ENCODE assay signal across 20 cellular contexts in the genomic region with DNA sequence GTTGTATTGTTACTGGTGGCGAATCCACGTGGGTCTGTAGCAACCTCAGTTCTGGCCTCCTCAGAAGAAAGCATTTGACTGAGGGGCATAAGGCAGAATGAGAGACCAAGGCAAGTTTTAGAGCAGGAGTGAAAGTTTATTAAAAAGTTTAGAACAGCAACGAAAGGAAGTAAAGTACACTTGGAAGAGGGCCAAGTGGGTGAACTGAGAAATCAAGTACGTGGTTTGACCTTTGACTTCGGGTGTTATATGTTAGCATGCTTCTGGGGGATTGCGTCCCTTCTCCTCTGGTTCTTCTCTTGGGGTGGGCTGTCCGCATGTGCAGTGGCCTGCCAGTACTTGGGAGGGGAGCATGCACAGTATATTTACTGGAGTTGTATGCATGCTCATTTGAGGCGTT.
DNase-seq lines count a peak whose midpoint lies in the region; ATAC-seq and TF ChIP-seq lines count a peak whose summit lies in the region.
"Had no signal": no experiment of that assay in that cellular context is flagged by ENCODE, and none has a peak within 500 bp of the region (broad histone marks: within the 10 kb centered on the region; RNA-seq: fewer than 3 reads in every experiment).

No MANE protein-coding gene starts in this region.

- H3K4me1 Mint-ChIP-seq in CD8-positive, alpha-beta T cell (ENCODE audit: low read depth) = peaks cover 61% of the 10 kb centered on the region
- peaks cover 41% of the 10 kb centered on the region for H3K4me1 Mint-ChIP-seq in WTC11
- peaks cover 41 to 79% (median 56%) of the 10 kb centered on the region in 7 donors for H3K4me1 Mint-ChIP-seq in naive thymus-derived CD4-positive, alpha-beta T cell

- no peak for TF ChIP-seq CTCF in CD8-positive, alpha-beta T cell (IDR thresholded peaks at IDR 0.05)
- TF ChIP-seq CTCF in WTC11 (IDR thresholded peaks at IDR 0.05) = no peak

- H3K36me3 Mint-ChIP-seq in CD8-positive, alpha-beta T cell = no peaks in the 10 kb centered on the region
- peaks cover 11% of the 10 kb centered on the region for H3K36me3 Mint-ChIP-seq in WTC11
- H3K36me3 Mint-ChIP-seq in naive thymus-derived CD4-positive, alpha-beta T cell = peaks cover 0 to 24% (median 3%) of the 10 kb centered on the region in 5 donors

- no peaks in the 10 kb centered on the region for H3K27me3 ChIP-seq in CD8-positive, alpha-beta T cell (ENCODE audit: insufficient read depth, low read length)
- no peaks in the 10 kb centered on the region for H3K27me3 ChIP-seq in naive thymus-derived CD4-positive, alpha-beta T cell (ENCODE audit: control insufficient read depth in 2 of 2, insufficient read depth in 2 of 2, low read length in 2 of 2)

- no peak for ATAC-seq in CD8-positive, alpha-beta T cell
- no peak for ATAC-seq in WTC11
- no peak for ATAC-seq in naive thymus-derived CD4-positive, alpha-beta T cell
- ATAC-seq: PC-3 had no signal

- no peak overlapping the region for H3K27ac ChIP-seq in CD8-positive, alpha-beta T cell (ENCODE audit: low read depth, low read length)
- no peak overlapping the region for H3K27ac ChIP-seq in naive thymus-derived CD4-positive, alpha-beta T cell (ENCODE audit: low read depth, low read length)
- H3K27ac ChIP-seq: 22Rv1, KMS-11 had no signal

- intact Hi-C loops in CD8-positive, alpha-beta T cell (cut with DNase I, micrococcal nuclease) = no loop called here
- intact Hi-C loops in naive thymus-derived CD4-positive, alpha-beta T cell (cut with micrococcal nuclease) = loop anchor here in 1 of 2 donors (5.0 kb wide), 3 partner anchors 109 to 359 kb away; a partner anchor contains a TSS

- H3K9me3 Mint-ChIP-seq in CD8-positive, alpha-beta T cell = peaks cover 2% of the 10 kb centered on the region
- peaks cover 17% of the 10 kb centered on the region for H3K9me3 Mint-ChIP-seq in WTC11
- H3K9me3 Mint-ChIP-seq in naive thymus-derived CD4-positive, alpha-beta T cell = peaks cover 0 to 13% (median 2%) of the 10 kb centered on the region in 11 donors

- POLR2A ChIA-PET in CD8-positive, alpha-beta T cell (lab: Charles Lee) = no interaction called here
- POLR2A ChIA-PET in WTC11 (lab: Charles Lee) = no interaction called here
- POLR2A ChIA-PET in naive thymus-derived CD4-positive, alpha-beta T cell (lab: Charles Lee) = interaction anchor here (1.5 kb wide), 1 partner anchor 9 kb away, joined by 3 read pairs; no protein-coding TSS in a partner anchor

- H3K27ac Mint-ChIP-seq in CD8-positive, alpha-beta T cell = peak overlapping the region; percentile 46
- peak overlapping the region; percentile 46; the same call in 1 of the 2 replicates for H3K27ac Mint-ChIP-seq in WTC11
- peak overlapping the region in 6 of 9 donors; percentile 6 to 88 (median 50) for H3K27ac Mint-ChIP-seq in naive thymus-derived CD4-positive, alpha-beta T cell

- H3K27me3 Mint-ChIP-seq in CD8-positive, alpha-beta T cell (ENCODE audit: low read depth) = no peaks in the 10 kb centered on the region
- H3K27me3 Mint-ChIP-seq in WTC11 (ENCODE audit: low read depth) = no peaks in the 10 kb centered on the region
- no peaks in the 10 kb centered on the region for H3K27me3 Mint-ChIP-seq in naive thymus-derived CD4-positive, alpha-beta T cell

- CTCF ChIA-PET in CD8-positive, alpha-beta T cell (lab: Charles Lee) = no interaction called here
- CTCF ChIA-PET in WTC11 (lab: Charles Lee) = no interaction called here
- CTCF ChIA-PET in naive thymus-derived CD4-positive, alpha-beta T cell (lab: Charles Lee) = no interaction called here

- peak; percentile 9 for DNase-seq in NOMO-1 treated with DMSO at 0.1 percent for 48 hours (lab: John Stamatoyannopoulos, UW; ENCODE audit: unreplicated experiment)
- no peak for DNase-seq in NOMO-1 (lab: John Stamatoyannopoulos, UW; ENCODE audit: unreplicated experiment in 2 of 2)
- no peak for DNase-seq in CD8-positive, alpha-beta T cell
- no peak for DNase-seq in WTC11 (ENCODE audit: low spot score)
- DNase-seq in naive thymus-derived CD4-positive, alpha-beta T cell = peak in 2 of 9 donors; percentile 16 to 25
- DNase-seq in iPS-NIHi7 (ENCODE audit: extremely low spot score) = no peak
- no peak for DNase-seq in NCI-H1417 treated with DMSO at 0.1 percent for 48 hours (lab: John Stamatoyannopoulos, UW)
- no peak for DNase-seq in amygdala (lab: John Stamatoyannopoulos, UW)
- DNase-seq: AML-193, Calu3, EL, NCI-H187 treated with DMSO at 0.1 percent for 48 hours, NCI-H226, NCI-H524, NCI-H82, PC-3, RPMI8226, SHP77 treated with DMSO at 0.1 percent for 48 hours had no signal

- no peaks in the 10 kb centered on the region for H3K9me3 ChIP-seq in CD8-positive, alpha-beta T cell (ENCODE audit: low read length)
- no peaks in the 10 kb centered on the region for H3K9me3 ChIP-seq in naive thymus-derived CD4-positive, alpha-beta T cell (ENCODE audit: control insufficient read depth in 2 of 3, low read length in 3 of 3)

- H3K36me3 ChIP-seq in CD8-positive, alpha-beta T cell (ENCODE audit: insufficient read depth, low read length) = no peaks in the 10 kb centered on the region
- no peaks in the 10 kb centered on the region for H3K36me3 ChIP-seq in naive thymus-derived CD4-positive, alpha-beta T cell (ENCODE audit: control insufficient read depth in 2 of 3, insufficient read depth in 3 of 3, low read length in 3 of 3)

- no peak overlapping the region for H3K4me3 ChIP-seq in CD8-positive, alpha-beta T cell (ENCODE audit: low read depth, low read length)
- no peak overlapping the region for H3K4me3 ChIP-seq in naive thymus-derived CD4-positive, alpha-beta T cell (ENCODE audit: low read length)

- no peak overlapping the region for H3K4me3 Mint-ChIP-seq in CD8-positive, alpha-beta T cell
- H3K4me3 Mint-ChIP-seq in WTC11 = no peak overlapping the region
- H3K4me3 Mint-ChIP-seq in naive thymus-derived CD4-positive, alpha-beta T cell = peak overlapping the region in 8 of 10 donors; percentile 9 to 64 (median 38)

- H3K4me1 ChIP-seq in CD8-positive, alpha-beta T cell (ENCODE audit: insufficient read depth, low read length) = peaks cover 47% of the 10 kb centered on the region
- H3K4me1 ChIP-seq in naive thymus-derived CD4-positive, alpha-beta T cell (ENCODE audit: control insufficient read depth in 2 of 2, insufficient read depth in 2 of 2, low read length in 2 of 2) = peaks cover 48 to 51% of the 10 kb centered on the region in 2 donors

TF ChIP-seq in WTC11, 78 proteins besides CTCF, POLR2A, EP300 and RAD21:
- TF ChIP-seq, protein P1, sequence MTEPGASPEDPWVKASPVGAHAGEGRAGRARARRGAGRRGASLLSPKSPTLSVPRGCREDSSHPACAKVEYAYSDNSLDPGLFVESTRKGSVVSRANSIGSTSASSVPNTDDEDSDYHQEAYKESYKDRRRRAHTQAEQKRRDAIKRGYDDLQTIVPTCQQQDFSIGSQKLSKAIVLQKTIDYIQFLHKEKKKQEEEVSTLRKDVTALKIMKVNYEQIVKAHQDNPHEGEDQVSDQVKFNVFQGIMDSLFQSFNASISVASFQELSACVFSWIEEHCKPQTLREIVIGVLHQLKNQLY (CRISPR knock-in tag; IDR thresholded peaks at IDR 0.05) = no peak
- TF ChIP-seq JUN (CRISPR knock-in tag; IDR thresholded peaks at IDR 0.05) = no peak
- TF ChIP-seq, protein P2, sequence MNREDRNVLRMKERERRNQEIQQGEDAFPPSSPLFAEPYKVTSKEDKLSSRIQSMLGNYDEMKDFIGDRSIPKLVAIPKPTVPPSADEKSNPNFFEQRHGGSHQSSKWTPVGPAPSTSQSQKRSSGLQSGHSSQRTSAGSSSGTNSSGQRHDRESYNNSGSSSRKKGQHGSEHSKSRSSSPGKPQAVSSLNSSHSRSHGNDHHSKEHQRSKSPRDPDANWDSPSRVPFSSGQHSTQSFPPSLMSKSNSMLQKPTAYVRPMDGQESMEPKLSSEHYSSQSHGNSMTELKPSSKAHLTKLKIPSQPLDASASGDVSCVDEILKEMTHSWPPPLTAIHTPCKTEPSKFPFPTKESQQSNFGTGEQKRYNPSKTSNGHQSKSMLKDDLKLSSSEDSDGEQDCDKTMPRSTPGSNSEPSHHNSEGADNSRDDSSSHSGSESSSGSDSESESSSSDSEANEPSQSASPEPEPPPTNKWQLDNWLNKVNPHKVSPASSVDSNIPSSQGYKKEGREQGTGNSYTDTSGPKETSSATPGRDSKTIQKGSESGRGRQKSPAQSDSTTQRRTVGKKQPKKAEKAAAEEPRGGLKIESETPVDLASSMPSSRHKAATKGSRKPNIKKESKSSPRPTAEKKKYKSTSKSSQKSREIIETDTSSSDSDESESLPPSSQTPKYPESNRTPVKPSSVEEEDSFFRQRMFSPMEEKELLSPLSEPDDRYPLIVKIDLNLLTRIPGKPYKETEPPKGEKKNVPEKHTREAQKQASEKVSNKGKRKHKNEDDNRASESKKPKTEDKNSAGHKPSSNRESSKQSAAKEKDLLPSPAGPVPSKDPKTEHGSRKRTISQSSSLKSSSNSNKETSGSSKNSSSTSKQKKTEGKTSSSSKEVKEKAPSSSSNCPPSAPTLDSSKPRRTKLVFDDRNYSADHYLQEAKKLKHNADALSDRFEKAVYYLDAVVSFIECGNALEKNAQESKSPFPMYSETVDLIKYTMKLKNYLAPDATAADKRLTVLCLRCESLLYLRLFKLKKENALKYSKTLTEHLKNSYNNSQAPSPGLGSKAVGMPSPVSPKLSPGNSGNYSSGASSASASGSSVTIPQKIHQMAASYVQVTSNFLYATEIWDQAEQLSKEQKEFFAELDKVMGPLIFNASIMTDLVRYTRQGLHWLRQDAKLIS (CRISPR knock-in tag; IDR thresholded peaks at IDR 0.05; ENCODE audit: borderline replicate concordance) = no peak

Comparison
In these comparisons a context has a peak if more than half of its experiments do, and no peak if none do; other contexts are left out.
1. H3K4me3 Mint-ChIP-seq: peak in naive thymus-derived CD4-positive, alpha-beta T cell (8 of 10); none in CD8-positive, alpha-beta T cell (single experiment) and WTC11 (single experiment).
2. Peak in every context shown above with its lines, with median percentiles within 50 percentile points of each other: H3K27ac Mint-ChIP-seq.